8 cellular contexts compared by ENCODE assay signal in the genomic region with DNA sequence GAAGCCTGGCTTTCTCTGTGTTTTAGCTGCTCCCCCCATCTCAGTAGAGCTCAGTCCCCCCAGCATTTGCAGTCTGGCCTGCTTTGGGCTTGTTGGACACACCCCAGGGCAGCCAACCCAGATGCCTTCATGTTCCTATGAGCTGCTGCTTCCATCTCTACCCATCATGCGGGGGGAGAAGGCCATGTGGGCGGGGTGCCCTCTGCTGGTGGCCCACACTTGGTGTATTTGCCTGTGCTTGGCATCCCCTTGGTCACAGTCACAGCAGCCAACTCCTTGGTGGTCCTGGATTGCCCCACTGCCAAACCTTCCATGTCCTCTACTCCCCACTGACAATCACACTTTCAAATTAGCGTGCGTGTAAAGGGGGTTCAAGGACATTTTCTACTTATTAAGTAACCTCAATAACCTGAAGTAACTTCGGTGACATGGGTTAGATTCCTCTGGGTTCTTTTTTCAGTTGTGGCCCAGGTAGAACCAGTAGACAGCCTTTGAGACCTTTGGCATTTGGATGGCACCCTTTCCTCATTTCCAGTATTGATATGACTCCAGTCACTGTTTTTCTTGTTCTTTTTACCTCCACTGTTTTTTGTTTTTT. TPM values are rescaled to one million over a fixed set of nuclear protein-coding genes. Genes with fewer than 3 reads are reported as not detected.
A peak's percentile ranks its signal among the peaks of the same experiment; 100 is the strongest.
DNase-seq lines count a peak whose midpoint lies in the region; ATAC-seq lines count a peak whose summit lies in the region.

No MANE protein-coding gene starts in this region.

- H3K4me1 Mint-ChIP-seq in activated CD4-positive, alpha-beta memory T cell treated with anti-CD3 and anti-CD28 coated beads for 36 hours (ENCODE audit: low read depth) = peaks cover 9% of the 10 kb centered on the region
- H3K4me1 Mint-ChIP-seq in stimulated activated effector memory CD8-positive, alpha-beta T cell treated with anti-CD3 and anti-CD28 coated beads, Interleukin-12 subunit alpha, Interleukin-12 subunit beta, amount 100 ng/mL, for 72 hours = peaks cover 31% of the 10 kb centered on the region

- ATAC-seq in HG02885 (IDR thresholded peaks at IDR 0.05; ENCODE audit: poor library complexity, unreplicated experiment) = peak; percentile 71
- ATAC-seq in stimulated activated effector memory CD8-positive, alpha-beta T cell treated with anti-CD3 and anti-CD28 coated beads, Interleukin-12 subunit alpha, Interleukin-12 subunit beta, amount 100 ng/mL, for 72 hours = peak; percentile 99

- POLR2A ChIA-PET in activated CD4-positive, alpha-beta memory T cell treated with anti-CD3 and anti-CD28 coated beads for 36 hours (lab: Charles Lee) = no interaction called here

- H3K9me3 Mint-ChIP-seq in activated CD4-positive, alpha-beta memory T cell treated with anti-CD3 and anti-CD28 coated beads for 36 hours = no peaks in the 10 kb centered on the region
- no peaks in the 10 kb centered on the region for H3K9me3 Mint-ChIP-seq in stimulated activated effector memory CD8-positive, alpha-beta T cell treated with anti-CD3 and anti-CD28 coated beads, Interleukin-12 subunit alpha, Interleukin-12 subunit beta, amount 100 ng/mL, for 72 hours

- no peaks in the 10 kb centered on the region for H3K36me3 Mint-ChIP-seq in activated CD4-positive, alpha-beta memory T cell treated with anti-CD3 and anti-CD28 coated beads for 36 hours
- H3K36me3 Mint-ChIP-seq in stimulated activated effector memory CD8-positive, alpha-beta T cell treated with anti-CD3 and anti-CD28 coated beads, Interleukin-12 subunit alpha, Interleukin-12 subunit beta, amount 100 ng/mL, for 72 hours = no peaks in the 10 kb centered on the region

- intact Hi-C loops in activated CD4-positive, alpha-beta memory T cell treated with anti-CD3 and anti-CD28 coated beads for 36 hours (cut with micrococcal nuclease) = loop anchor here (1.0 to 10.0 kb wide), 5 partner anchors 41 to 419 kb away; partner anchors contain the start of genes KIAA1958 and SNX30

- CTCF ChIA-PET in activated CD4-positive, alpha-beta memory T cell treated with anti-CD3 and anti-CD28 coated beads for 36 hours (lab: Charles Lee) = interaction anchor here (0.7 to 2.1 kb wide), 38 partner anchors 11 to 1195 kb away, joined by 3 to 22 read pairs (median 4); partner anchors contain the start of genes HSDL2, INIP and SNX30

- peak; percentile 10 for DNase-seq in NCI-H2107 treated with DMSO at 0.1 percent for 48 hours (lab: John Stamatoyannopoulos, UW; ENCODE audit: unreplicated experiment)
- DNase-seq in NCI-H2107 (lab: John Stamatoyannopoulos, UW) = no peak
- DNase-seq in NCI-H748 (lab: John Stamatoyannopoulos, UW; ENCODE audit: unreplicated experiment) = peak; percentile 64
- DNase-seq in activated CD4-positive, alpha-beta memory T cell treated with anti-CD3 and anti-CD28 coated beads for 36 hours = peak; percentile 90
- peak; percentile 60 for DNase-seq in effector CD8-positive, alpha-beta T cell (lab: John Stamatoyannopoulos, UW)
- peak; percentile 81 for DNase-seq in midbrain (lab: John Stamatoyannopoulos, UW)
- peak; percentile 76 to 90 for DNase-seq in stimulated activated effector memory CD8-positive, alpha-beta T cell treated with anti-CD3 and anti-CD28 coated beads, Interleukin-12 subunit alpha, Interleukin-12 subunit beta, amount 100 ng/mL, for 72 hours (ENCODE audit: low spot score in 2 of 2)

- H3K27me3 Mint-ChIP-seq in activated CD4-positive, alpha-beta memory T cell treated with anti-CD3 and anti-CD28 coated beads for 36 hours = no peaks in the 10 kb centered on the region

- no peak overlapping the region for H3K4me3 Mint-ChIP-seq in activated CD4-positive, alpha-beta memory T cell treated with anti-CD3 and anti-CD28 coated beads for 36 hours
- no peak overlapping the region for H3K4me3 Mint-ChIP-seq in stimulated activated effector memory CD8-positive, alpha-beta T cell treated with anti-CD3 and anti-CD28 coated beads, Interleukin-12 subunit alpha, Interleukin-12 subunit beta, amount 100 ng/mL, for 72 hours

- H3K27ac Mint-ChIP-seq in activated CD4-positive, alpha-beta memory T cell treated with anti-CD3 and anti-CD28 coated beads for 36 hours = no peak overlapping the region
- H3K27ac Mint-ChIP-seq in stimulated activated effector memory CD8-positive, alpha-beta T cell treated with anti-CD3 and anti-CD28 coated beads, Interleukin-12 subunit alpha, Interleukin-12 subunit beta, amount 100 ng/mL, for 72 hours = peak overlapping the region; percentile 50

RNA-seq across cellular contexts. Expression of gene SNX30, which starts 42.8 kb away (rescaled TPM):
- 1 to 10 TPM; 4.4 to 4.8 TPM for total RNA-seq in activated CD4-positive, alpha-beta memory T cell treated with anti-CD3 and anti-CD28 coated beads for 36 hours
